Comparison of ENCODE assay signal across 28 cellular contexts in the genomic region with DNA sequence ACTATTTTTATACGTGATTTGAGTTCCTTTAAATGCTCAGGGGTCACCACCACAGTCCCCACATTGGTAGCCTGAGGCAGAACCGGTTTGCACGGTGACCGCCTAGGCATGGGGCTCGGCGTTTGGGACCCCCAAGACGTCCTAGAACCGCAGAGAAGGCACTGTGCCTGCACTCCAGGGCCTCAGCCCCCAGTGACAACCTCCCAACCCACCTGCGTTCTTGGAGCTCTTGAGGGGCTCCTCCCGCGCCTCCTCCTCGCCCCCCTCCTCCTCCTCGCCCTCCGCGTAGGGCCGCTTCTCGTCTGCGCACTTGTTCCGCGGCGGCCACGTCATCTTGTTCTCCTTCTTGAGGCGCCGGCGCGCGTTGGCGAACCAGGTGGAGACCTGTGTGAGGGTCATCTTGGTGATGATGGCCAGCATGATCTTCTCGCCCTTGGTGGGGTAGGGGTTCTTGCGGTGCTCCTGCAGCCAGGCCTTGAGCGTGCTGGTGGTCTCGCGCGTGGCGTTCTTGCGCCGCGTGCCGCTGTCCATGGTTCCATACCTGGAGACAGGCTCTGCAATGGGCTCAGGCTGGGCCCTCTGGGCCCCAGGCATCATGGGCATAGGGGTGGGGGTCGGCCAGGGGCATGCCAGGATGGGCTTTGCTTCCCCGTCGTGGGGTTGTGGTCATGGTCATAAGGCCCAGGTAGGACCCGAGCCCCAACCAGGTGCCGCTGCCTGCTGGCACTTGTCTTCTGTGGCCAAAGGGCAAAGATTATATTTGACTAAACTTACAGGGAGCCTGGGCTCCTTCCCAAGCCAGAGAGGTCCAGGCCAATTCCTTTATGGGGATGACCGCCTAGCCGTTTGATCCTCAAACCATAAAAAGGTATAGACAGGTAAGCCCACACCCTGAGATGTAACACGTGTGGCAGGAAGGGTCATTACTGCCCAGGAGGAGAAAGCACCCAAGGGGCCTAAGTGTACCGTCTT. TPM values are rescaled to one million over a fixed set of nuclear protein-coding genes. Genes with fewer than 3 reads are reported as not detected.
DNase-seq lines count a peak whose midpoint lies in the region; ATAC-seq and TF ChIP-seq lines count a peak whose summit lies in the region.
"Had no signal": no experiment of that assay in that cellular context is flagged by ENCODE, and none has a peak within 500 bp of the region (broad histone marks: within the 10 kb centered on the region; RNA-seq: fewer than 3 reads in every experiment).

No MANE protein-coding gene starts in this region.

- H3K27ac ChIP-seq in body of pancreas: no peak overlapping the region
- H3K27ac ChIP-seq: BLaER1, HL-60, transverse colon had no signal

- 7 to 10% methylated on average over 36 to 48 of the region's 48 CpGs for WGBS in body of pancreas, 2 donors

- TF ChIP-seq POLR2A in body of pancreas (IDR thresholded peaks at IDR 0.05): no peak

- POLR2A ChIA-PET in Caco-2 (lab: Charles Lee): no interaction called here

- H3K27me3 Mint-ChIP-seq in activated CD8-positive, alpha-beta memory T cell treated with anti-CD3 and anti-CD28 coated beads, Interleukin-2, amount 10 ng/mL, durations not matched to agents 7 days and 5 days: peaks cover 73% of the 10 kb centered on the region
- H3K27me3 Mint-ChIP-seq in T-helper 17 cell (peaks cover 55% of the 10 kb centered on the region), nephron progenitor cell (ENCODE audit: low read depth, poor library complexity) (peaks cover 80% of the 10 kb centered on the region), Caco-2 (ENCODE audit: insufficient read depth, unreplicated experiment) (peaks cover 3% of the 10 kb centered on the region)

- H3K4me1 Mint-ChIP-seq in activated CD8-positive, alpha-beta memory T cell treated with anti-CD3 and anti-CD28 coated beads, Interleukin-2, amount 10 ng/mL, durations not matched to agents 7 days and 5 days: peaks cover 2% of the 10 kb centered on the region
- H3K4me1 Mint-ChIP-seq in T-helper 17 cell (peaks cover 18% of the 10 kb centered on the region), nephron progenitor cell (peaks cover 20% of the 10 kb centered on the region), Caco-2 (ENCODE audit: low read depth, unreplicated experiment) (no peaks in the 10 kb centered on the region)

- no peak for DNase-seq in activated CD8-positive, alpha-beta memory T cell treated with anti-CD3 and anti-CD28 coated beads, Interleukin-2, amount 10 ng/mL, durations not matched to agents 7 days and 5 days
- DNase-seq in activated CD8-positive, alpha-beta memory T cell treated with anti-CD3 and anti-CD28 coated beads for 24 hours: no peak
- peak; percentile 16 for DNase-seq in ELF-1 (ENCODE audit: low read depth, low spot score)
- DNase-seq in T-helper 17 cell: no peak
- no peak for DNase-seq in nephron progenitor cell
- DNase-seq in body of pancreas: no peak
- no peak for DNase-seq in Caco-2
- no peak for DNase-seq in NAMALWA (ENCODE audit: low spot score)
- DNase-seq: ACHN; activated CD4-positive, alpha-beta T cell treated with anti-CD3 and anti-CD28 coated beads for 48 hours; activated gamma-delta T cell; DMS79; GF-D8; HFFc6; left ventricle myocardium superior; naive B cell; NCI-H446 treated with DMSO at 0.1 percent for 48 hours; NCI-H82; small intestine; stimulated activated CD8-positive, alpha-beta memory T cell treated with anti-CD3 and anti-CD28 coated beads, Interleukin-4, amount 100 ng/mL, for 48 hours; transverse colon had no signal

- H3K27ac Mint-ChIP-seq in activated CD8-positive, alpha-beta memory T cell treated with anti-CD3 and anti-CD28 coated beads, Interleukin-2, amount 10 ng/mL, durations not matched to agents 7 days and 5 days: peak overlapping the region; percentile 40
- no peak overlapping the region for H3K27ac Mint-ChIP-seq in T-helper 17 cell
- no peak overlapping the region for H3K27ac Mint-ChIP-seq in nephron progenitor cell
- H3K27ac Mint-ChIP-seq in Caco-2 (ENCODE audit: unreplicated experiment): no peak overlapping the region
- H3K27ac Mint-ChIP-seq: HFFc6; mesothelial cell of epicardium; T-helper 1 cell treated with Interleukin-12 subunit alpha and Interleukin-12 subunit beta and Interleukin-4 antibody, amounts not matched to agents 30 μg/mL and 1 μg/mL, for 36 hours had no signal

- no peaks in the 10 kb centered on the region for H3K9me3 ChIP-seq in T-helper 17 cell (ENCODE audit: control insufficient read depth, low read length, poor library complexity, severe bottlenecking)
- H3K9me3 ChIP-seq in body of pancreas: no peaks in the 10 kb centered on the region
- peaks cover 7% of the 10 kb centered on the region; the same call in 1 of the 2 replicates for H3K9me3 ChIP-seq in Caco-2
- H3K9me3 ChIP-seq: transverse colon had no signal

- no peaks in the 10 kb centered on the region for H3K9me3 Mint-ChIP-seq in activated CD8-positive, alpha-beta memory T cell treated with anti-CD3 and anti-CD28 coated beads, Interleukin-2, amount 10 ng/mL, durations not matched to agents 7 days and 5 days (ENCODE audit: low read depth)
- H3K9me3 Mint-ChIP-seq in nephron progenitor cell: peaks cover 11% of the 10 kb centered on the region
- H3K9me3 Mint-ChIP-seq in Caco-2 (ENCODE audit: unreplicated experiment): no peaks in the 10 kb centered on the region
- H3K9me3 Mint-ChIP-seq: HFFc6; mesothelial cell of epicardium; T-helper 1 cell treated with Interleukin-12 subunit alpha and Interleukin-12 subunit beta and Interleukin-4 antibody, amounts not matched to agents 30 μg/mL and 1 μg/mL, for 36 hours had no signal

- CTCF ChIA-PET in activated CD8-positive, alpha-beta memory T cell treated with anti-CD3 and anti-CD28 coated beads, Interleukin-2, amount 10 ng/mL, durations not matched to agents 7 days and 5 days (lab: Charles Lee): no interaction called here
- CTCF ChIA-PET in Caco-2 (lab: Charles Lee): no interaction called here

- ATAC-seq in activated CD8-positive, alpha-beta memory T cell treated with anti-CD3 and anti-CD28 coated beads, Interleukin-2, amount 10 ng/mL, durations not matched to agents 7 days and 5 days: no peak
- ATAC-seq in T-helper 17 cell: no peak
- ATAC-seq in body of pancreas: no peak
- ATAC-seq: left ventricle myocardium superior had no signal

- intact Hi-C loops in body of pancreas (cut with DNase I) (no loop called here), Caco-2 (cut with micrococcal nuclease; ENCODE audit: unreplicated experiment) (no loop called here)

- H3K4me3 Mint-ChIP-seq in activated CD8-positive, alpha-beta memory T cell treated with anti-CD3 and anti-CD28 coated beads, Interleukin-2, amount 10 ng/mL, durations not matched to agents 7 days and 5 days: no peak overlapping the region
- H3K4me3 Mint-ChIP-seq in T-helper 17 cell (peak overlapping the region; percentile 57), nephron progenitor cell (peak overlapping the region; percentile 25), Caco-2 (ENCODE audit: unreplicated experiment) (no peak overlapping the region)
- H3K4me3 Mint-ChIP-seq: HFFc6; mesothelial cell of epicardium; T-helper 1 cell treated with Interleukin-12 subunit alpha and Interleukin-12 subunit beta and Interleukin-4 antibody, amounts not matched to agents 30 μg/mL and 1 μg/mL, for 36 hours had no signal

- TF ChIP-seq CTCF in nephron progenitor cell (IDR thresholded peaks at IDR 0.05): no peak
- no peak for TF ChIP-seq CTCF in body of pancreas (IDR thresholded peaks at IDR 0.05)
- TF ChIP-seq CTCF in Caco-2 (IDR thresholded peaks at IDR 0.05; ENCODE audit: insufficient read depth in 1 of 2, low read depth in 1 of 2, low read length in 1 of 2, severe bottlenecking in 1 of 2, unreplicated experiment in 1 of 2): no peak

- BruUV-seq in Caco-2 (replicated peaks; lab: Mats Ljungman, UMichigan): no TSS peak

- H3K4me1 ChIP-seq in body of pancreas (peaks cover 39% of the 10 kb centered on the region), Caco-2 (no peaks in the 10 kb centered on the region)

- H3K4me3 ChIP-seq in body of pancreas (no peak overlapping the region), Caco-2 (ENCODE audit: low read depth, low read length) (no peak overlapping the region)
- H3K4me3 ChIP-seq: transverse colon had no signal

- peaks cover 0 to 56% of the 10 kb centered on the region in 2 donors for H3K27me3 ChIP-seq in body of pancreas
- no peaks in the 10 kb centered on the region for H3K27me3 ChIP-seq in Caco-2 (replicated peaks; ENCODE audit: control insufficient read depth, insufficient read depth, low read length)

- no peaks in the 10 kb centered on the region for H3K36me3 Mint-ChIP-seq in activated CD8-positive, alpha-beta memory T cell treated with anti-CD3 and anti-CD28 coated beads, Interleukin-2, amount 10 ng/mL, durations not matched to agents 7 days and 5 days
- H3K36me3 Mint-ChIP-seq in T-helper 17 cell (ENCODE audit: low read depth) (peaks cover 5% of the 10 kb centered on the region), nephron progenitor cell (ENCODE audit: low read depth) (no peaks in the 10 kb centered on the region), Caco-2 (ENCODE audit: insufficient read depth, unreplicated experiment) (no peaks in the 10 kb centered on the region)
- H3K36me3 Mint-ChIP-seq: mesothelial cell of epicardium had no signal

- no peaks in the 10 kb centered on the region for H3K36me3 ChIP-seq in body of pancreas (replicated peaks in 1 of 2; ENCODE audit: insufficient read depth in 1 of 2, low read depth in 2 of 2)
- no peaks in the 10 kb centered on the region for H3K36me3 ChIP-seq in Caco-2 (ENCODE audit: control insufficient read depth, insufficient read depth, low read length)
- H3K36me3 ChIP-seq: BLaER1, transverse colon had no signal

RNA-seq across cellular contexts. Expression of gene IRX4, which starts 3.1 kb away (rescaled TPM):
- not detected for total RNA-seq in activated CD8-positive, alpha-beta memory T cell treated with anti-CD3 and anti-CD28 coated beads, Interleukin-2, amount 10 ng/mL, durations not matched to agents 7 days and 5 days
- total RNA-seq in T-helper 17 cell (not detected), body of pancreas (not detected), Caco-2 (2022) (0.14 TPM in 1 of 2 replicates, not detected in the other)
- total RNA-seq: chondrocyte, HFFc6, mesothelial cell of epicardium, osteocyte, RPMI7951, transverse colon had no signal

Comparison
In these comparisons a context has a peak if more than half of its experiments do, and no peak if none do; other contexts are left out.
1. H3K4me3 Mint-ChIP-seq: peak in T-helper 17 cell (single experiment) and nephron progenitor cell (single experiment); none in activated CD8-positive, alpha-beta memory T cell treated with anti-CD3 and anti-CD28 coated beads, Interleukin-2, amount 10 ng/mL, durations not matched to agents 7 days and 5 days (single experiment) and Caco-2 (single experiment).